In the genomic region with DNA sequence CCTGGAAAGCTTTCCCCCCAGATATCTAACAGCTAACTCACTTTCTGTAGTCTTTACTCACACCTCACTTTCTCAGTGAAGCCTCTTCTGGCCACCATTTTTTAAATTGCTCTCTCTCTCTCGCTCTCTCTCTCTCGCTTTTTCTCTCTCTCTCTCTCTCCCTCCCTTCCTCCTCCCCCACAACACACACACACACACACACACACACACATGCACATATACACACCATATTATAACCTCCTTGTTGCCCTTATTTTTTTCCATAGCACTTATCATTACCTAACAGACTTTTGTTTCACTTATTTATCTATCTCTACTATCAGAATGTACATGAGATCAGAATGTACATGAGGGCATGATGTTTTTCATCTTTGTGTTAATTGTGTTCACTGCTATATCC, we compare ENCODE assay signal across 2 cellular contexts.
TF ChIP-seq lines count a peak whose summit lies in the region.

No MANE protein-coding gene starts in this region.

TF ChIP-seq in HEK293, 187 proteins besides CTCF, POLR2A, EP300 and RAD21 (continued from another document):
- TF ChIP-seq, protein P1, sequence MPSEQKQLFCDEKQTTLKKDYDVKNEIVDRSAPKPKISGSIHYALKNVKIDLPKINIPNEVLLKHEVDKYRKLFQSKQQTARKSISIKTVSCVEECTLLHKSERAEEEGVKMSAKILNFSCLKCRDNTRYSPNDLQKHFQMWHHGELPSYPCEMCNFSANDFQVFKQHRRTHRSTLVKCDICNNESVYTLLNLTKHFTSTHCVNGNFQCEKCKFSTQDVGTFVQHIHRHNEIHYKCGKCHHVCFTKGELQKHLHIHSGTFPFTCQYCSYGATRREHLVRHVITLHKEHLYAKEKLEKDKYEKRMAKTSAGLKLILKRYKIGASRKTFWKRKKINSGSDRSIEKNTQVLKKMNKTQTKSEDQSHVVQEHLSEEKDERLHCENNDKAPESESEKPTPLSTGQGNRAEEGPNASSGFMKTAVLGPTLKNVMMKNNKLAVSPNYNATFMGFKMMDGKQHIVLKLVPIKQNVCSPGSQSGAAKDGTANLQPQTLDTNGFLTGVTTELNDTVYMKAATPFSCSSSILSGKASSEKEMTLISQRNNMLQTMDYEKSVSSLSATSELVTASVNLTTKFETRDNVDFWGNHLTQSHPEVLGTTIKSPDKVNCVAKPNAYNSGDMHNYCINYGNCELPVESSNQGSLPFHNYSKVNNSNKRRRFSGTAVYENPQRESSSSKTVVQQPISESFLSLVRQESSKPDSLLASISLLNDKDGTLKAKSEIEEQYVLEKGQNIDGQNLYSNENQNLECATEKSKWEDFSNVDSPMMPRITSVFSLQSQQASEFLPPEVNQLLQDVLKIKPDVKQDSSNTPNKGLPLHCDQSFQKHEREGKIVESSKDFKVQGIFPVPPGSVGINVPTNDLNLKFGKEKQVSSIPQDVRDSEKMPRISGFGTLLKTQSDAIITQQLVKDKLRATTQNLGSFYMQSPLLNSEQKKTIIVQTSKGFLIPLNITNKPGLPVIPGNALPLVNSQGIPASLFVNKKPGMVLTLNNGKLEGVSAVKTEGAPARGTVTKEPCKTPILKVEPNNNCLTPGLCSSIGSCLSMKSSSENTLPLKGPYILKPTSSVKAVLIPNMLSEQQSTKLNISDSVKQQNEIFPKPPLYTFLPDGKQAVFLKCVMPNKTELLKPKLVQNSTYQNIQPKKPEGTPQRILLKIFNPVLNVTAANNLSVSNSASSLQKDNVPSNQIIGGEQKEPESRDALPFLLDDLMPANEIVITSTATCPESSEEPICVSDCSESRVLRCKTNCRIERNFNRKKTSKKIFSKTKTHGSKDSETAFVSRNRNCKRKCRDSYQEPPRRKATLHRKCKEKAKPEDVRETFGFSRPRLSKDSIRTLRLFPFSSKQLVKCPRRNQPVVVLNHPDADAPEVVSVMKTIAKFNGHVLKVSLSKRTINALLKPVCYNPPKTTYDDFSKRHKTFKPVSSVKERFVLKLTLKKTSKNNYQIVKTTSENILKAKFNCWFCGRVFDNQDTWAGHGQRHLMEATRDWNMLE (tag by site-specific recombination; conservative IDR thresholded peaks at IDR 0.05; ENCODE audit: low read depth) = no peak
- TF ChIP-seq ZNF571 (tag by site-specific recombination; IDR thresholded peaks at IDR 0.05) (no peak), ZNF157 (tag by site-specific recombination; IDR thresholded peaks at IDR 0.05) (no peak), ZNF391 (tag by site-specific recombination; IDR thresholded peaks at IDR 0.05; ENCODE audit: borderline replicate concordance, low read depth) (no peak), ZBTB6 (tag by site-specific recombination; IDR thresholded peaks at IDR 0.05) (no peak)
- TF ChIP-seq, protein P2, sequence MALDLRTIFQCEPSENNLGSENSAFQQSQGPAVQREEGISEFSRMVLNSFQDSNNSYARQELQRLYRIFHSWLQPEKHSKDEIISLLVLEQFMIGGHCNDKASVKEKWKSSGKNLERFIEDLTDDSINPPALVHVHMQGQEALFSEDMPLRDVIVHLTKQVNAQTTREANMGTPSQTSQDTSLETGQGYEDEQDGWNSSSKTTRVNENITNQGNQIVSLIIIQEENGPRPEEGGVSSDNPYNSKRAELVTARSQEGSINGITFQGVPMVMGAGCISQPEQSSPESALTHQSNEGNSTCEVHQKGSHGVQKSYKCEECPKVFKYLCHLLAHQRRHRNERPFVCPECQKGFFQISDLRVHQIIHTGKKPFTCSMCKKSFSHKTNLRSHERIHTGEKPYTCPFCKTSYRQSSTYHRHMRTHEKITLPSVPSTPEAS (tag by site-specific recombination; IDR thresholded peaks at IDR 0.05) = 0 out of 2 replicates have a peak, but pooled peaks have one; percentile 35

TF ChIP-seq in K562, 482 proteins besides CTCF, POLR2A, EP300 and RAD21 (continued from another document):
- TF ChIP-seq RCOR1 (IDR thresholded peaks at IDR 0.05; ENCODE audit: borderline replicate concordance in 1 of 2, low read depth in 2 of 2, low read length in 2 of 2) (no peak), ELF4 (CRISPR knock-in tag; IDR thresholded peaks at IDR 0.05) (peak; percentile 87), ZNF444 (CRISPR knock-in tag; IDR thresholded peaks at IDR 0.05) (0 out of 2 replicates have a peak, but pooled peaks have one; percentile 14), SP1 (CRISPR knock-in tag; IDR thresholded peaks at IDR 0.05) (no peak)
TF ChIP-seq in K562: peak in this region for 4.
